1 cellular context compared by ENCODE assay signal in the genomic region with DNA sequence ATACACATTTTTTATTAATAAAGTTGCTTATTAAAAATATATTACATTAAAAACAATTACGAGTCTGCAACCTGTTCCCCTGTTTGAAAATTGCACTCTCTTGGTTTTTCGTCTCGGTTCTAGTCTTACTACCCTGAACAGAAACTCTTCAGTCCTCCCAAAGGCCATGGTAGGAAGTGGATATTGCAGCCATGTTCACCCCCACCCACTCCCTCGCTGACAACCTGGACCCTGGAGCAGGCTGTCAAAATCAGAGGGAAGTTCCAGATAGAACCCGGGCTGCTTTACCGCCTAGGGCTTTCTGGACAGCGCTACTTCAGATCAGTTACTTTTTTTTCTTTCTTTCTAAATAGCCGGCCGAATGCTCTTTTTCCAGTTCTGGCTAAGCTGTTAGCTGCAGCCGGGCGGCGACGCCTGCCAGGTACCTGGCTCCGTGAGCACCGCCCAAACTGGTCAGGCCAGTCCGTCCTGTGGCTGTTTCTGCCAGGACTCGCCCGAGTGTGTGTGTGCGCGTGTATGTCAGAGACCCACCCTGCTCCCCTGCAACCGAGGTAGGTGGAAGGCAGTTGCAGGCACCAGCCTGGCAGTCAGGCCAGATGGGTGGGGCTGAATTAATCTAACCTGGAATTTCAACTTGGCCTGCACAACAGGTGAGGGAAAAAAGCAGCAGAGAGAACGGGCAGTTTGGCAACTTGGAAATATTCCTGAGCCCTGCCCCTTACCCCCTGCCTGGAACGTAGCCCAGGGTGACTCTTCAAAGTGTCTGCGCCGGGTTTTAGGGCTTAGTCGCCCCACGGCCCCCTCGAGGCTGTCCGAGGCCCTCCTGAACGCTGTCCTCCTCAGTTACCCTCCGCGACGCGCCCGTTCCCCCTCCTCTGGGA.
A peak's percentile ranks its signal among the peaks of the same experiment; 100 is the strongest.
TF ChIP-seq lines count a peak whose summit lies in the region.

No MANE protein-coding gene starts in this region.

TF ChIP-seq in HepG2, 621 proteins besides CTCF, POLR2A, EP300 and RAD21 (continued from another document and continues in another):
- TF ChIP-seq, protein P1, sequence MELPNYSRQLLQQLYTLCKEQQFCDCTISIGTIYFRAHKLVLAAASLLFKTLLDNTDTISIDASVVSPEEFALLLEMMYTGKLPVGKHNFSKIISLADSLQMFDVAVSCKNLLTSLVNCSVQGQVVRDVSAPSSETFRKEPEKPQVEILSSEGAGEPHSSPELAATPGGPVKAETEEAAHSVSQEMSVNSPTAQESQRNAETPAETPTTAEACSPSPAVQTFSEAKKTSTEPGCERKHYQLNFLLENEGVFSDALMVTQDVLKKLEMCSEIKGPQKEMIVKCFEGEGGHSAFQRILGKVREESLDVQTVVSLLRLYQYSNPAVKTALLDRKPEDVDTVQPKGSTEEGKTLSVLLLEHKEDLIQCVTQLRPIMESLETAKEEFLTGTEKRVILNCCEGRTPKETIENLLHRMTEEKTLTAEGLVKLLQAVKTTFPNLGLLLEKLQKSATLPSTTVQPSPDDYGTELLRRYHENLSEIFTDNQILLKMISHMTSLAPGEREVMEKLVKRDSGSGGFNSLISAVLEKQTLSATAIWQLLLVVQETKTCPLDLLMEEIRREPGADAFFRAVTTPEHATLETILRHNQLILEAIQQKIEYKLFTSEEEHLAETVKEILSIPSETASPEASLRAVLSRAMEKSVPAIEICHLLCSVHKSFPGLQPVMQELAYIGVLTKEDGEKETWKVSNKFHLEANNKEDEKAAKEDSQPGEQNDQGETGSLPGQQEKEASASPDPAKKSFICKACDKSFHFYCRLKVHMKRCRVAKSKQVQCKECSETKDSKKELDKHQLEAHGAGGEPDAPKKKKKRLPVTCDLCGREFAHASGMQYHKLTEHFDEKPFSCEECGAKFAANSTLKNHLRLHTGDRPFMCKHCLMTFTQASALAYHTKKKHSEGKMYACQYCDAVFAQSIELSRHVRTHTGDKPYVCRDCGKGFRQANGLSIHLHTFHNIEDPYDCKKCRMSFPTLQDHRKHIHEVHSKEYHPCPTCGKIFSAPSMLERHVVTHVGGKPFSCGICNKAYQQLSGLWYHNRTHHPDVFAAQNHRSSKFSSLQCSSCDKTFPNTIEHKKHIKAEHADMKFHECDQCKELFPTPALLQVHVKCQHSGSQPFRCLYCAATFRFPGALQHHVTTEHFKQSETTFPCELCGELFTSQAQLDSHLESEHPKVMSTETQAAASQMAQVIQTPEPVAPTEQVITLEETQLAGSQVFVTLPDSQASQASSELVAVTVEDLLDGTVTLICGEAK (IDR thresholded peaks at IDR 0.05) = no peak
- TF ChIP-seq, protein P1 (CRISPR knock-in tag; IDR thresholded peaks at IDR 0.05) = peak; percentile 29; the same call in 1 of the 2 replicates
- 0 out of 2 replicates have a peak, but pooled peaks have one; percentile 64 for TF ChIP-seq RXRA (CRISPR knock-in tag; IDR thresholded peaks at IDR 0.05)
- TF ChIP-seq AKAP8 (CRISPR knock-in tag; IDR thresholded peaks at IDR 0.05) = peak; percentile 93
- TF ChIP-seq ZNF225 (CRISPR knock-in tag; IDR thresholded peaks at IDR 0.05) = 0 out of 2 replicates have a peak, but pooled peaks have one; percentile 7
- peak; percentile 92 for TF ChIP-seq ZC3H13 (CRISPR knock-in tag; IDR thresholded peaks at IDR 0.05)
- TF ChIP-seq PHF20 (CRISPR knock-in tag; IDR thresholded peaks at IDR 0.05) = peak; percentile 40; the same call in 1 of the 2 replicates
- no peak for TF ChIP-seq U2AF1 (optimal IDR thresholded peaks at IDR 0.05; ENCODE audit: low read depth, low read length)
- no peak for TF ChIP-seq CBFB (CRISPR knock-in tag; IDR thresholded peaks at IDR 0.05)
- no peak for TF ChIP-seq SOX13 (IDR thresholded peaks at IDR 0.05)
- TF ChIP-seq SOX13 (CRISPR knock-in tag; conservative IDR thresholded peaks at IDR 0.05 in 1 of 2, IDR thresholded peaks at IDR 0.05 in 1 of 2) = no peak
- no peak for TF ChIP-seq TBP (CRISPR knock-in tag; IDR thresholded peaks at IDR 0.05)
- no peak; the same call in 1 of the 2 replicates for TF ChIP-seq GATA4 (IDR thresholded peaks at IDR 0.05; ENCODE audit: borderline replicate concordance, low read depth)
- no peak for TF ChIP-seq ZFY (CRISPR knock-in tag; IDR thresholded peaks at IDR 0.05)
- no peak for TF ChIP-seq SIN3B (IDR thresholded peaks at IDR 0.05; ENCODE audit: low read length)
- no peak for TF ChIP-seq TARDBP (CRISPR knock-in tag; IDR thresholded peaks at IDR 0.05)
- TF ChIP-seq RNF2 (conservative IDR thresholded peaks at IDR 0.05; ENCODE audit: low read depth) = no peak
- no peak for TF ChIP-seq MAF1 (CRISPR knock-in tag; IDR thresholded peaks at IDR 0.05; ENCODE audit: borderline replicate concordance)
- TF ChIP-seq YY1 (IDR thresholded peaks at IDR 0.05; ENCODE audit: insufficient read depth, insufficient replicate concordance, low read depth, low read length) = peak; percentile 60
- TF ChIP-seq, protein P2, sequence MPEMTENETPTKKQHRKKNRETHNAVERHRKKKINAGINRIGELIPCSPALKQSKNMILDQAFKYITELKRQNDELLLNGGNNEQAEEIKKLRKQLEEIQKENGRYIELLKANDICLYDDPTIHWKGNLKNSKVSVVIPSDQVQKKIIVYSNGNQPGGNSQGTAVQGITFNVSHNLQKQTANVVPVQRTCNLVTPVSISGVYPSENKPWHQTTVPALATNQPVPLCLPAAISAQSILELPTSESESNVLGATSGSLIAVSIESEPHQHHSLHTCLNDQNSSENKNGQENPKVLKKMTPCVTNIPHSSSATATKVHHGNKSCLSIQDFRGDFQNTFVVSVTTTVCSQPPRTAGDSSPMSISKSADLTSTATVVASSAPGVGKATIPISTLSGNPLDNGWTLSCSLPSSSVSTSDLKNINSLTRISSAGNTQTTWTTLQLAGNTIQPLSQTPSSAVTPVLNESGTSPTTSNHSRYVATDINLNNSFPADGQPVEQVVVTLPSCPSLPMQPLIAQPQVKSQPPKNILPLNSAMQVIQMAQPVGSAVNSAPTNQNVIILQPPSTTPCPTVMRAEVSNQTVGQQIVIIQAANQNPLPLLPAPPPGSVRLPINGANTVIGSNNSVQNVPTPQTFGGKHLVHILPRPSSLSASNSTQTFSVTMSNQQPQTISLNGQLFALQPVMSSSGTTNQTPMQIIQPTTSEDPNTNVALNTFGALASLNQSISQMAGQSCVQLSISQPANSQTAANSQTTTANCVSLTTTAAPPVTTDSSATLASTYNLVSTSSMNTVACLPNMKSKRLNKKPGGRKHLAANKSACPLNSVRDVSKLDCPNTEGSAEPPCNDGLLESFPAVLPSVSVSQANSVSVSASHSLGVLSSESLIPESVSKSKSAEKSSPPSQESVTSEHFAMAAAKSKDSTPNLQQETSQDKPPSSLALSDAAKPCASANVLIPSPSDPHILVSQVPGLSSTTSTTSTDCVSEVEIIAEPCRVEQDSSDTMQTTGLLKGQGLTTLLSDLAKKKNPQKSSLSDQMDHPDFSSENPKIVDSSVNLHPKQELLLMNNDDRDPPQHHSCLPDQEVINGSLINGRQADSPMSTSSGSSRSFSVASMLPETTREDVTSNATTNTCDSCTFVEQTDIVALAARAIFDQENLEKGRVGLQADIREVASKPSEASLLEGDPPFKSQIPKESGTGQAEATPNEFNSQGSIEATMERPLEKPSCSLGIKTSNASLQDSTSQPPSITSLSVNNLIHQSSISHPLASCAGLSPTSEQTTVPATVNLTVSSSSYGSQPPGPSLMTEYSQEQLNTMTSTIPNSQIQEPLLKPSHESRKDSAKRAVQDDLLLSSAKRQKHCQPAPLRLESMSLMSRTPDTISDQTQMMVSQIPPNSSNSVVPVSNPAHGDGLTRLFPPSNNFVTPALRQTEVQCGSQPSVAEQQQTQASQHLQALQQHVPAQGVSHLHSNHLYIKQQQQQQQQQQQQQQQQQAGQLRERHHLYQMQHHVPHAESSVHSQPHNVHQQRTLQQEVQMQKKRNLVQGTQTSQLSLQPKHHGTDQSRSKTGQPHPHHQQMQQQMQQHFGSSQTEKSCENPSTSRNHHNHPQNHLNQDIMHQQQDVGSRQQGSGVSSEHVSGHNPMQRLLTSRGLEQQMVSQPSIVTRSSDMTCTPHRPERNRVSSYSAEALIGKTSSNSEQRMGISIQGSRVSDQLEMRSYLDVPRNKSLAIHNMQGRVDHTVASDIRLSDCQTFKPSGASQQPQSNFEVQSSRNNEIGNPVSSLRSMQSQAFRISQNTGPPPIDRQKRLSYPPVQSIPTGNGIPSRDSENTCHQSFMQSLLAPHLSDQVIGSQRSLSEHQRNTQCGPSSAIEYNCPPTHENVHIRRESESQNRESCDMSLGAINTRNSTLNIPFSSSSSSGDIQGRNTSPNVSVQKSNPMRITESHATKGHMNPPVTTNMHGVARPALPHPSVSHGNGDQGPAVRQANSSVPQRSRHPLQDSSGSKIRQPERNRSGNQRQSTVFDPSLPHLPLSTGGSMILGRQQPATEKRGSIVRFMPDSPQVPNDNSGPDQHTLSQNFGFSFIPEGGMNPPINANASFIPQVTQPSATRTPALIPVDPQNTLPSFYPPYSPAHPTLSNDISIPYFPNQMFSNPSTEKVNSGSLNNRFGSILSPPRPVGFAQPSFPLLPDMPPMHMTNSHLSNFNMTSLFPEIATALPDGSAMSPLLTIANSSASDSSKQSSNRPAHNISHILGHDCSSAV (CRISPR knock-in tag; IDR thresholded peaks at IDR 0.05; ENCODE audit: borderline replicate concordance) = peak; percentile 57; the same call in 1 of the 2 replicates
- no peak for TF ChIP-seq HOXA7 (CRISPR knock-in tag; IDR thresholded peaks at IDR 0.05)
- TF ChIP-seq, protein P3, sequence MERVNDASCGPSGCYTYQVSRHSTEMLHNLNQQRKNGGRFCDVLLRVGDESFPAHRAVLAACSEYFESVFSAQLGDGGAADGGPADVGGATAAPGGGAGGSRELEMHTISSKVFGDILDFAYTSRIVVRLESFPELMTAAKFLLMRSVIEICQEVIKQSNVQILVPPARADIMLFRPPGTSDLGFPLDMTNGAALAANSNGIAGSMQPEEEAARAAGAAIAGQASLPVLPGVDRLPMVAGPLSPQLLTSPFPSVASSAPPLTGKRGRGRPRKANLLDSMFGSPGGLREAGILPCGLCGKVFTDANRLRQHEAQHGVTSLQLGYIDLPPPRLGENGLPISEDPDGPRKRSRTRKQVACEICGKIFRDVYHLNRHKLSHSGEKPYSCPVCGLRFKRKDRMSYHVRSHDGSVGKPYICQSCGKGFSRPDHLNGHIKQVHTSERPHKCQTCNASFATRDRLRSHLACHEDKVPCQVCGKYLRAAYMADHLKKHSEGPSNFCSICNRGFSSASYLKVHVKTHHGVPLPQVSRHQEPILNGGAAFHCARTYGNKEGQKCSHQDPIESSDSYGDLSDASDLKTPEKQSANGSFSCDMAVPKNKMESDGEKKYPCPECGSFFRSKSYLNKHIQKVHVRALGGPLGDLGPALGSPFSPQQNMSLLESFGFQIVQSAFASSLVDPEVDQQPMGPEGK (CRISPR knock-in tag; IDR thresholded peaks at IDR 0.05) = 0 out of 2 replicates have a peak, but pooled peaks have one; percentile 77
- no peak for TF ChIP-seq ZNF430 (CRISPR knock-in tag; IDR thresholded peaks at IDR 0.05)
- 0 out of 2 replicates have a peak, but pooled peaks have one; percentile 36 for TF ChIP-seq GFI1 (CRISPR knock-in tag; IDR thresholded peaks at IDR 0.05; ENCODE audit: borderline replicate concordance)
- TF ChIP-seq NFYC (CRISPR knock-in tag; IDR thresholded peaks at IDR 0.05) = no peak
- no peak for TF ChIP-seq NR2F1 (CRISPR knock-in tag; IDR thresholded peaks at IDR 0.05)
- TF ChIP-seq, protein P4, sequence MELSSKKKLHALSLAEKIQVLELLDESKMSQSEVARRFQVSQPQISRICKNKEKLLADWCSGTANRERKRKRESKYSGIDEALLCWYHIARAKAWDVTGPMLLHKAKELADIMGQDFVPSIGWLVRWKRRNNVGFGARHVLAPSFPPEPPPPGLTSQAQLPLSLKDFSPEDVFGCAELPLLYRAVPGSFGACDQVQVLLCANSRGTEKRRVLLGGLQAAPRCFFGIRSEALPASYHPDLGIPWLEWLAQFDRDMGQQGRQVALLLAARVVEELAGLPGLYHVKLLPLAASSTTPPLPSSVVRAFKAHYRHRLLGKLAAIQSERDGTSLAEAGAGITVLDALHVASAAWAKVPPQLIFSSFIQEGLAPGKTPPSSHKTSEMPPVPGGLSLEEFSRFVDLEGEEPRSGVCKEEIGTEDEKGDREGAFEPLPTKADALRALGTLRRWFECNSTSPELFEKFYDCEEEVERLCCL (CRISPR knock-in tag; IDR thresholded peaks at IDR 0.05; ENCODE audit: borderline replicate concordance) = no peak
- TF ChIP-seq ADNP (CRISPR knock-in tag; IDR thresholded peaks at IDR 0.05) = no peak
- TF ChIP-seq NBN (conservative IDR thresholded peaks at IDR 0.05) = no peak
- TF ChIP-seq ONECUT2 (CRISPR knock-in tag; IDR thresholded peaks at IDR 0.05) = no peak
- TF ChIP-seq ZNF564 (CRISPR knock-in tag; IDR thresholded peaks at IDR 0.05) = peak; percentile 43; the same call in 1 of the 2 replicates
- TF ChIP-seq CAMTA2 (CRISPR knock-in tag; IDR thresholded peaks at IDR 0.05; ENCODE audit: borderline replicate concordance) = no peak
- TF ChIP-seq ZSCAN29 (CRISPR knock-in tag; conservative IDR thresholded peaks at IDR 0.05) = no peak
- no peak for TF ChIP-seq ZNF343 (CRISPR knock-in tag; IDR thresholded peaks at IDR 0.05)
- TF ChIP-seq STAG1 (CRISPR knock-in tag; IDR thresholded peaks at IDR 0.05) = 0 out of 2 replicates have a peak, but pooled peaks have one; percentile 1
